Comparison of ENCODE assay signal across 8 cellular contexts in the genomic region with DNA sequence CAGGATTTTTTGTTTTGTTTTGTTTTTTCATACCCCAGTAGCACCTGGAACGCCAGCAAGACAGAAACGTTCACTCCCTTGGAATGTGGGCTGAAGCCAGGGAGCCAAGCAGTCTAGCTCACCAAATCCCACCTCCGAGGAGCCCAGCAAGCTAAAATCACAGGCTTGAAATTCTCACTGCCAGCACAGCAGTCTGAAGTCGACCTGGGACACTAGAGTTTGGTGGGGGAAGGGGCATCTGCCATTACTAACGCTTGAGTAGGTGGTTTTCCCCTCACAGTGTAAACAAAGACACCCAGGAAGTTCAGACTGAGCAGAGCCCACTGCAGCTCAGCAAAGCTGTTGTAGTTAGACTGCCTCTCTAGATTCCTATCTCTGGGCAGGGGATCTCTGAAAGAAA.
"Had no signal": no experiment of that assay in that cellular context is flagged by ENCODE, and none has a peak within 500 bp of the region (broad histone marks: within the 10 kb centered on the region; RNA-seq: fewer than 3 reads in every experiment).

No MANE protein-coding gene starts in this region.

- H3K36me3 ChIP-seq: esophagus muscularis mucosa, transverse colon had no signal

- H3K4me3 ChIP-seq: esophagus muscularis mucosa, transverse colon had no signal

- H3K27me3 ChIP-seq: esophagus muscularis mucosa, transverse colon had no signal

- H3K4me1 ChIP-seq: esophagus muscularis mucosa, transverse colon had no signal

- H3K9me3 ChIP-seq: transverse colon had no signal

- DNase-seq: activated CD4-positive, alpha-beta T cell treated with anti-CD3 and anti-CD28 coated beads, Interleukin-2, amount 50 U/mL, for 1 hour; activated naive CD4-positive, alpha-beta T cell; activated naive CD8-positive, alpha-beta T cell treated with anti-CD3 and anti-CD28 coated beads, Interleukin-2, amount 10 ng/mL, durations not matched to agents 7 days and 5 days; occipital lobe; stimulated activated CD4-positive, alpha-beta T cell treated with anti-CD3 and anti-CD28 coated beads, Interleukin-4, amount 100 ng/mL, for 24 hours; stimulated activated naive CD4-positive, alpha-beta T cell; transverse colon had no signal

- H3K27ac ChIP-seq: esophagus muscularis mucosa, transverse colon had no signal
